ENCODE assay signal across 24 cellular contexts in genomic region chr1:11523746-11524464, GRCh38. TPM values are rescaled to one million over a fixed set of nuclear protein-coding genes. Genes with fewer than 3 reads are reported as not detected.
DNase-seq lines count a peak whose midpoint lies in the region; ATAC-seq, FAIRE-seq and TF ChIP-seq lines count a peak whose summit lies in the region.
"Had no signal": no experiment of that assay in that cellular context is flagged by ENCODE, and none has a peak within 500 bp of the region (broad histone marks: within the 10 kb centered on the region; RNA-seq: fewer than 3 reads in every experiment).

No MANE protein-coding gene starts in this region.

- H3K9me3 ChIP-seq in K562 (replicated peaks; ENCODE audit: control insufficient read depth, insufficient read depth, low read depth, low read length) (no peaks in the 10 kb centered on the region), HepG2 (ENCODE audit: low read length) (no peaks in the 10 kb centered on the region), suprapubic skin (no peaks in the 10 kb centered on the region)
- H3K9me3 ChIP-seq: Peyer's patch had no signal

- no peak overlapping the region for H2AFZ ChIP-seq in K562 (ENCODE audit: low read depth, low read length)
- H2AFZ ChIP-seq in HepG2 (ENCODE audit: low read length) = no peak overlapping the region

- BruUV-seq in K562 (replicated peaks; lab: Mats Ljungman, UMichigan) (no TSS peak), HepG2 (replicated peaks; lab: Mats Ljungman, UMichigan) (no TSS peak)

- H3K9me3 Mint-ChIP-seq in activated naive CD4-positive, alpha-beta T cell treated with anti-CD3 and anti-CD28 coated beads, Interleukin-2, amount 10 ng/mL, durations not matched to agents 7 days and 5 days = no peaks in the 10 kb centered on the region

- H3K27me3 Mint-ChIP-seq in activated naive CD4-positive, alpha-beta T cell treated with anti-CD3 and anti-CD28 coated beads, Interleukin-2, amount 10 ng/mL, durations not matched to agents 7 days and 5 days = peaks cover 3% of the 10 kb centered on the region
- H3K27me3 Mint-ChIP-seq: B cell had no signal

- POLR2A ChIA-PET in K562 (lab: Yijun Ruan, JAX) = no interaction called here
- POLR2A ChIA-PET in HepG2 (lab: Yijun Ruan, JAX) = no interaction called here

- H4K20me1 ChIP-seq in K562 (replicated peaks; ENCODE audit: control insufficient read depth, insufficient read depth, low read length) (peaks cover 13% of the 10 kb centered on the region), HepG2 (ENCODE audit: insufficient read depth, low read length) (no peaks in the 10 kb centered on the region)

- peaks cover 4 to 47% of the 10 kb centered on the region in 2 experiments; a peak in 2 of 5 replicates for H3K27me3 ChIP-seq in K562 (ENCODE audit: control insufficient read depth in 2 of 2, insufficient read depth in 2 of 2, low read length in 2 of 2)
- peaks cover 0 to 42% of the 10 kb centered on the region in 2 experiments; a peak in 3 of 5 replicates for H3K27me3 ChIP-seq in HepG2 (ENCODE audit: control insufficient read depth in 1 of 2, insufficient read depth in 2 of 2, low read length in 2 of 2)
- peaks cover 6% of the 10 kb centered on the region for H3K27me3 ChIP-seq in suprapubic skin
- H3K27me3 ChIP-seq: Peyer's patch had no signal

- in situ Hi-C loops in K562 (cut with MboI) = no loop called here
- in situ Hi-C loops in HepG2 (cut with HindIII; ENCODE audit: extremely low pct_ligation_motif_present, low pct_unique_long_range_greater_than_20kb) = no loop called here

- no peaks in the 10 kb centered on the region for H3K9me1 ChIP-seq in K562 (ENCODE audit: control insufficient read depth, insufficient read depth, low read length)

- H3K4me3 Mint-ChIP-seq in activated naive CD4-positive, alpha-beta T cell treated with anti-CD3 and anti-CD28 coated beads, Interleukin-2, amount 10 ng/mL, durations not matched to agents 7 days and 5 days = no peak overlapping the region
- H3K4me3 Mint-ChIP-seq: B cell; CD4-positive, CD25-positive, alpha-beta regulatory T cell had no signal

- H3K27ac ChIP-seq in K562 (ENCODE audit: extremely low read depth, low read depth, low read length) = no peak overlapping the region
- no peak overlapping the region for H3K27ac ChIP-seq in HepG2 (ENCODE audit: extremely low read length, insufficient read depth, low read length)
- H3K27ac ChIP-seq in suprapubic skin = no peak overlapping the region
- H3K27ac ChIP-seq: Peyer's patch had no signal

- peak; percentile 14 for DNase-seq in activated naive CD4-positive, alpha-beta T cell treated with anti-CD3 and anti-CD28 coated beads, Interleukin-2, amount 10 ng/mL, durations not matched to agents 7 days and 5 days
- DNase-seq in activated naive CD4-positive, alpha-beta T cell treated with anti-CD3 and anti-CD28 coated beads, Interleukin-2, amount 50 U/mL, for 16 hours = no peak
- DNase-seq in K562 (ENCODE audit: extremely low read depth in 1 of 4, low spot score in 3 of 4) (no peak), HepG2 (ENCODE audit: low spot score) (no peak), suprapubic skin (ENCODE audit: low spot score in 2 of 2) (peak; percentile 44 to 66), NCI-H187 (lab: John Stamatoyannopoulos, UW) (no peak)
- DNase-seq in activated effector memory CD4-positive, alpha-beta T cell treated with anti-CD3 and anti-CD28 coated beads, Interleukin-2, amount 50 U/mL, for 16 hours = no peak
- DNase-seq: CD4-positive, CD25-positive, alpha-beta regulatory T cell; COR-L47; DMS 273 treated with DMSO at 0.1 percent for 48 hours; DND-41; HCEC 1CT; NCI-H1092 treated with DMSO at 0.1 percent for 48 hours; NCI-H146; NCI-H2081; NCI-H2171 treated with DMSO at 0.1 percent for 48 hours; NCI-H446; NCI-H69; NK-92 treated with Interleukin-12 subunit alpha and Interleukin-12 subunit beta, amount 100 ng/mL, for 24 hours had no signal

- H3K27ac Mint-ChIP-seq in activated naive CD4-positive, alpha-beta T cell treated with anti-CD3 and anti-CD28 coated beads, Interleukin-2, amount 10 ng/mL, durations not matched to agents 7 days and 5 days = no peak overlapping the region
- H3K27ac Mint-ChIP-seq: B cell; CD4-positive, CD25-positive, alpha-beta regulatory T cell had no signal

- H3K4me1 ChIP-seq in K562 (replicated peaks in 1 of 2; ENCODE audit: control insufficient read depth in 2 of 2, insufficient read depth in 2 of 2, low read length in 2 of 2) (peaks cover 0 to 7% of the 10 kb centered on the region in 2 experiments; a peak in 1 of 5 replicates), HepG2 (ENCODE audit: insufficient read depth, low read length) (no peaks in the 10 kb centered on the region), suprapubic skin (no peaks in the 10 kb centered on the region)
- H3K4me1 ChIP-seq: Peyer's patch had no signal

- TF ChIP-seq RAD21 in K562 (CRISPR knock-in tag; conservative IDR thresholded peaks at IDR 0.05 in 1 of 2, IDR thresholded peaks at IDR 0.05 in 1 of 2) = 0 out of 4 replicates have a peak, but pooled peaks of 1 of the 2 experiments have one; percentile 11
- no peak for TF ChIP-seq RAD21 in HepG2 (CRISPR knock-in tag; IDR thresholded peaks at IDR 0.05)

- no peak for TF ChIP-seq POLR2A in K562 (conservative IDR thresholded peaks at IDR 0.05)
- TF ChIP-seq POLR2A in HepG2 (IDR thresholded peaks at IDR 0.05; ENCODE audit: insufficient read depth in 1 of 2, low read depth in 2 of 2, low read length in 2 of 2) = no peak
- TF ChIP-seq POLR2A in suprapubic skin (IDR thresholded peaks at IDR 0.05) = no peak

- H3K4me3 ChIP-seq in K562 = no peak overlapping the region
- H3K4me3 ChIP-seq in HepG2 (replicated peaks in 1 of 3; ENCODE audit: insufficient read depth in 1 of 3, low read depth in 2 of 3, low read length in 3 of 3) = no peak overlapping the region
- H3K4me3 ChIP-seq in suprapubic skin = no peak overlapping the region
- H3K4me3 ChIP-seq: Peyer's patch had no signal

- H3K79me2 ChIP-seq in K562 (ENCODE audit: control insufficient read depth, insufficient read depth, low read length) (no peaks in the 10 kb centered on the region), HepG2 (ENCODE audit: insufficient read depth, low read length) (no peaks in the 10 kb centered on the region)

- 1% methylated on average over 9 of the region's 9 CpGs for WGBS in K562 (ENCODE audit: insufficient coverage, low coverage, missing lambda C conversion rate)
- 10% methylated on average over 3 of the region's 9 CpGs for WGBS in HepG2 (ENCODE audit: low lambda C conversion rate)
- WGBS in suprapubic skin = 91% methylated on average over 4 of the region's 9 CpGs

- no peaks in the 10 kb centered on the region for H3K4me1 Mint-ChIP-seq in activated naive CD4-positive, alpha-beta T cell treated with anti-CD3 and anti-CD28 coated beads, Interleukin-2, amount 10 ng/mL, durations not matched to agents 7 days and 5 days
- H3K4me1 Mint-ChIP-seq: B cell; CD4-positive, CD25-positive, alpha-beta regulatory T cell had no signal

- intact Hi-C loops in K562 (cut with micrococcal nuclease) = no loop called here
- intact Hi-C loops in HepG2 (cut with micrococcal nuclease; ENCODE audit: unreplicated experiment) = no loop called here

- no peak; a peak in 1 of 6 replicates for TF ChIP-seq CTCF in K562 (IDR thresholded peaks at IDR 0.05 in 2 of 3, conservative IDR thresholded peaks at IDR 0.05 in 1 of 3; ENCODE audit: insufficient read depth in 2 of 3, low read depth in 1 of 3, low read length in 3 of 3)
- TF ChIP-seq CTCF in HepG2 (CRISPR knock-in tag; IDR thresholded peaks at IDR 0.05) = 0 out of 2 replicates have a peak, but pooled peaks have one; percentile 17
- no peak for TF ChIP-seq CTCF in suprapubic skin (IDR thresholded peaks at IDR 0.05)

- no peaks in the 10 kb centered on the region for H3K36me3 Mint-ChIP-seq in activated naive CD4-positive, alpha-beta T cell treated with anti-CD3 and anti-CD28 coated beads, Interleukin-2, amount 10 ng/mL, durations not matched to agents 7 days and 5 days
- H3K36me3 Mint-ChIP-seq: CD4-positive, CD25-positive, alpha-beta regulatory T cell had no signal

- no peak overlapping the region for H3K9ac ChIP-seq in K562 (ENCODE audit: insufficient read depth in 1 of 2, low read depth in 2 of 2, low read length in 2 of 2)
- no peak overlapping the region for H3K9ac ChIP-seq in HepG2 (ENCODE audit: insufficient read depth, low read depth, low read length)

- FAIRE-seq in K562 (lab: Jason Lieb, UNC) (no peak), HepG2 (lab: Jason Lieb, UNC) (no peak)

- no peak overlapping the region for H3K4me2 ChIP-seq in K562 (ENCODE audit: insufficient read depth, low read length)
- no peak overlapping the region for H3K4me2 ChIP-seq in HepG2 (ENCODE audit: low read depth, low read length)

- CTCF ChIA-PET in activated naive CD4-positive, alpha-beta T cell treated with anti-CD3 and anti-CD28 coated beads, Interleukin-2, amount 10 ng/mL, durations not matched to agents 7 days and 5 days (lab: Charles Lee) = no interaction called here
- CTCF ChIA-PET in K562 (lab: Yijun Ruan, JAX; ENCODE audit: low intra/inter-chr PET ratio) (no interaction called here), HepG2 (lab: Yijun Ruan, JAX; ENCODE audit: low intra/inter-chr PET ratio, low total read pairs) (no interaction called here)

- H3K36me3 ChIP-seq in K562 (ENCODE audit: control insufficient read depth, insufficient read depth, low read length) (no peaks in the 10 kb centered on the region), HepG2 (replicated peaks in 1 of 2; ENCODE audit: control insufficient read depth in 1 of 2, insufficient read depth in 2 of 2, low read length in 2 of 2) (no peaks in the 10 kb centered on the region), suprapubic skin (no peaks in the 10 kb centered on the region)
- H3K36me3 ChIP-seq: Peyer's patch had no signal

- peak; percentile 43 for ATAC-seq in K562
- ATAC-seq in HepG2 = no peak
- no peak for ATAC-seq in GM19035 (IDR thresholded peaks at IDR 0.05; ENCODE audit: unreplicated experiment)
- ATAC-seq: Right ventricle myocardium inferior had no signal

- TF ChIP-seq EP300 in K562 (IDR thresholded peaks at IDR 0.05; ENCODE audit: low read length) = no peak
- no peak for TF ChIP-seq EP300 in HepG2 (IDR thresholded peaks at IDR 0.05; ENCODE audit: low read depth in 2 of 2, low read length in 2 of 2)
- TF ChIP-seq EP300 in HepG2 (CRISPR knock-in tag; IDR thresholded peaks at IDR 0.05; ENCODE audit: borderline replicate concordance) = no peak
- no peak for TF ChIP-seq EP300 in suprapubic skin (IDR thresholded peaks at IDR 0.05)

RNA-seq across cellular contexts. Expression of gene DISP3, which starts 45.0 kb away (rescaled TPM):
- total RNA-seq in K562 (2011; cell fraction: chromatin; rRNA removed; ENCODE audit: low replicate concordance) = not detected in 2 replicates
- 0.13 and 0.17 TPM in 2 replicates for total RNA-seq in K562 (2011; cell fraction: nucleolus; rRNA removed)
- total RNA-seq in K562 (2011; cell fraction: nucleoplasm; rRNA removed) = 0.22 TPM in 1 of 2 replicates, not detected in the other
- total RNA-seq in K562 (2014; rRNA removed) (0.04 and 0.14 TPM in 2 replicates), K562 (2014; rRNA removed; fragmentation: Illumina TruSeq; extraction: Trizol) (not detected in 2 replicates), K562 (2015; rRNA removed; fragmentation: Illumina TruSeq; extraction: Trizol) (not detected in 2 replicates), K562 (2021) (0.16 TPM in 1 of 2 replicates, not detected in the other), HepG2 (2016; rRNA removed; fragmentation: Illumina TruSeq; extraction: Trizol) (0.13 and 0.17 TPM in 2 replicates), suprapubic skin (not detected)
- polyA plus RNA-seq in K562 (2011; rRNA removed) (0.12 TPM in 1 of 2 replicates, not detected in the other), K562 (2014; fragmentation: Illumina TruSeq; extraction: Trizol) (0.19 TPM in 1 of 2 replicates, not detected in the other), K562 (2014; fragmentation: Nextera tagmentation; extraction: Ambion mirVana) (not detected), K562 (2014; rRNA removed) (0.03 TPM in 1 of 2 replicates, not detected in the other), HepG2 (2011; rRNA removed) (0.08 and 0.09 TPM in 2 replicates)
- polyA plus RNA-seq in K562 (2011; cell fraction: cytosol; rRNA removed) = 0.04 TPM in 1 of 2 replicates, not detected in the other
- polyA plus RNA-seq in K562 (2011; cell fraction: nucleus; rRNA removed) = 0.06 and 0.13 TPM in 2 replicates
- 0.07 TPM in 1 of 2 replicates, not detected in the other for polyA plus RNA-seq in K562 (2012)
- polyA minus RNA-seq in K562 (2011; rRNA and poly(A)+ RNA removed) = not detected in 2 replicates
- not detected in 2 replicates for polyA minus RNA-seq in K562 (2011; cell fraction: cytosol; rRNA and poly(A)+ RNA removed)
- polyA minus RNA-seq in K562 (2011; cell fraction: nucleus; rRNA and poly(A)+ RNA removed) = not detected in 2 replicates
- total RNA-seq in HepG2 (2016; cell fraction: cytosol; rRNA removed; fragmentation: Illumina TruSeq; extraction: Trizol; ENCODE audit: low read depth) = not detected in 2 replicates
- total RNA-seq in HepG2 (2016; cell fraction: insoluble cytoplasmic fraction; rRNA removed; fragmentation: Illumina TruSeq; extraction: Trizol) = 0.13 TPM in 1 of 2 replicates, not detected in the other
- total RNA-seq in HepG2 (2016; cell fraction: membrane; rRNA removed; fragmentation: Illumina TruSeq; extraction: Trizol) = not detected in 2 replicates
- total RNA-seq in HepG2 (2016; cell fraction: nucleus; rRNA removed; fragmentation: Illumina TruSeq; extraction: Trizol) = 0.22 TPM in 1 of 2 replicates, not detected in the other
- polyA plus RNA-seq in HepG2 (2011; cell fraction: cytosol; rRNA removed) = 0.03 TPM in 1 of 2 replicates, not detected in the other
- 0.12 and 0.29 TPM in 2 replicates for polyA plus RNA-seq in HepG2 (2011; cell fraction: nucleus; rRNA removed)
- 0.07 TPM in 1 of 2 replicates, not detected in the other for polyA plus RNA-seq in HepG2 (2012)
- not detected in 2 replicates for polyA plus RNA-seq in HepG2 (2016; cell fraction: cytosol; fragmentation: Illumina TruSeq; extraction: Trizol; ENCODE audit: low read depth)
- not detected in 2 replicates for polyA plus RNA-seq in HepG2 (2016; cell fraction: insoluble cytoplasmic fraction; fragmentation: Illumina TruSeq; extraction: Trizol; ENCODE audit: low read depth)
- not detected in 2 replicates for polyA plus RNA-seq in HepG2 (2016; cell fraction: membrane; fragmentation: Illumina TruSeq; extraction: Trizol; ENCODE audit: low read depth)
- 0.31 TPM in 1 of 2 replicates, not detected in the other for polyA plus RNA-seq in HepG2 (2016; cell fraction: nucleus; fragmentation: Illumina TruSeq; extraction: Trizol; ENCODE audit: insufficient read depth, low read depth)
- not detected in 2 replicates for polyA minus RNA-seq in HepG2 (2011; rRNA and poly(A)+ RNA removed; ENCODE audit: low replicate concordance)
- not detected in 2 replicates for polyA minus RNA-seq in HepG2 (2011; cell fraction: cytosol; rRNA and poly(A)+ RNA removed)
- polyA minus RNA-seq in HepG2 (2011; cell fraction: nucleus; rRNA and poly(A)+ RNA removed) = 0.12 and 0.13 TPM in 2 replicates
- total RNA-seq: G401 had no signal

Comparison
In these comparisons a context has a peak if more than half of its experiments do, and no peak if none do; other contexts are left out.
1. DNase-seq: peak in activated naive CD4-positive, alpha-beta T cell treated with anti-CD3 and anti-CD28 coated beads, Interleukin-2, amount 10 ng/mL, durations not matched to agents 7 days and 5 days (single experiment) and suprapubic skin (2 of 2); none in activated naive CD4-positive, alpha-beta T cell treated with anti-CD3 and anti-CD28 coated beads, Interleukin-2, amount 50 U/mL, for 16 hours (single experiment), K562 (0 of 4), HepG2 (single experiment), activated effector memory CD4-positive, alpha-beta T cell treated with anti-CD3 and anti-CD28 coated beads, Interleukin-2, amount 50 U/mL, for 16 hours (single experiment) and NCI-H187 (0 of 2).